Comparison of ENCODE assay signal across 8 cellular contexts in the genomic region with DNA sequence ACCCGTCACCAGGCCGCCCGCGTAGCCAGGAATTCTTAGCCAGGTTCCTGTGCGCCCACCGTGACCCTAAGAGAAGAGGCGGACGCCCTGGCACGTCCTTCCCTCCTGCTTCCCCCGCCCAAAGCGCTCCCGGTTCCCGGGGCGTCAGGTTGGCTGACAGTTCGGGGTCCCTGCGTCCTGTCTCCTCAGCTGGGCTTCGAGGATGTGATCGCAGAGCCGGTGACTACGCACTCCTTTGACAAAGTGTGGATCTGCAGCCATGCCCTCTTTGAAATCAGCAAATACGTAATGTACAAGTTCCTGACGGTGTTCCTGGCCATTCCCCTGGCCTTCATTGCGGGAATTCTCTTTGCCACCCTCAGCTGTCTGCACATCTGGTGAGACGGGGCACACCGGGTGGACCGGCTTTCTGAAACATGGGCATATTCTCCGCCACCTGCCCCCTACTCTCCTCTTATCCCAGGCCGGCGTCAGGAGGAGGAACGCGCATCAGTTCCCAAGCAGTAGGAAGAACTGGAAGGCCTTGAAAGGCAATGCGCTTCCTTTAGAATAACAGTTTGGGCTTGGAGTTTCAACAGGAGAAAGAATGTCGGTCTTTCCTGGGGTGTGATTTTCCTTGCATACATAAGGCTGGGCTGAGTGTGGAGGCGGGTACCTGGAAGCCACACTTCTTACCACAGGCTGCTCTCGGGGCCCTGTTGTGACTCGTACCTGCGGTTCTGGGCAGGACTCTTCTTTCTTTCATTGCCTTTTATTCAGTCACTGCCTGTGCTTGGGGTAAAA. TPM values are rescaled to one million over a fixed set of nuclear protein-coding genes. Genes with fewer than 3 reads are reported as not detected.
DNase-seq lines count a peak whose midpoint lies in the region; ATAC-seq and TF ChIP-seq lines count a peak whose summit lies in the region.

No MANE protein-coding gene starts in this region.

- no peaks in the 10 kb centered on the region for H3K79me2 ChIP-seq in trophoblast cell (ENCODE audit: control insufficient read depth, insufficient read depth, low read length, poor library complexity)

- H3K23ac ChIP-seq in trophoblast cell (ENCODE audit: low read length), result no peak overlapping the region

- H4K8ac ChIP-seq in trophoblast cell (ENCODE audit: low read depth, low read length), result peak overlapping the region; percentile 51

- peaks cover 10% of the 10 kb centered on the region for H3K4me1 Mint-ChIP-seq in activated naive CD4-positive, alpha-beta T cell treated with anti-CD3 and anti-CD28 coated beads for 36 hours (ENCODE audit: low read depth)

- peak overlapping the region; percentile 43 for H2BK120ac ChIP-seq in trophoblast cell (ENCODE audit: insufficient read depth, low read length, poor library complexity)

- no CpG with 5 or more reads among the region's 37 CpGs for WGBS in trophoblast cell (ENCODE audit: extremely low coverage, insufficient coverage, insufficient read length)

- peak; percentile 16 for DNase-seq in stimulated activated CD4-positive, alpha-beta T cell treated with anti-CD3 and anti-CD28 coated beads, Interleukin-12 subunit alpha, Interleukin-12 subunit beta, amount 100 ng/mL, for 4 hours
- no peak for DNase-seq in stimulated activated CD4-positive, alpha-beta T cell treated with anti-CD3 and anti-CD28 coated beads, Interleukin-2, amount 100 ng/mL, for 48 hours
- DNase-seq in HuH-7.5 (ENCODE audit: low spot score) (peak; percentile 11), cardiac muscle cell (ENCODE audit: low read depth in 1 of 2, low spot score in 1 of 2) (peak; percentile 26 to 57), trophoblast cell (peak; percentile 30 to 62), NCI-H1048 (lab: John Stamatoyannopoulos, UW) (no peak)
- peak; percentile 63 for DNase-seq in activated naive CD4-positive, alpha-beta T cell treated with anti-CD3 and anti-CD28 coated beads for 36 hours

- no peak overlapping the region for H3K27ac Mint-ChIP-seq in activated naive CD4-positive, alpha-beta T cell treated with anti-CD3 and anti-CD28 coated beads for 36 hours

- H3K4ac ChIP-seq in trophoblast cell (ENCODE audit: low read depth, low read length), result no peak overlapping the region

- H4K12ac ChIP-seq in trophoblast cell (ENCODE audit: low read depth, low read length), result no peak overlapping the region

- H3K27ac ChIP-seq in cardiac muscle cell (no peak overlapping the region), trophoblast cell (ENCODE audit: low read depth, low read length) (no peak overlapping the region)

- peak overlapping the region; percentile 6 for H3K9ac ChIP-seq in trophoblast cell (ENCODE audit: low read length)

- no peaks in the 10 kb centered on the region for H3K36me3 Mint-ChIP-seq in activated naive CD4-positive, alpha-beta T cell treated with anti-CD3 and anti-CD28 coated beads for 36 hours (ENCODE audit: low read depth)

- H2BK5ac ChIP-seq in trophoblast cell (ENCODE audit: low read depth, low read length, poor library complexity), result no peak overlapping the region

- H3K27me3 Mint-ChIP-seq in activated naive CD4-positive, alpha-beta T cell treated with anti-CD3 and anti-CD28 coated beads for 36 hours (ENCODE audit: low read depth), result peaks cover 44% of the 10 kb centered on the region

- H3K4me1 ChIP-seq in cardiac muscle cell (ENCODE audit: low read depth) (peaks cover 19% of the 10 kb centered on the region), trophoblast cell (ENCODE audit: control insufficient read depth in 1 of 2, insufficient read depth in 2 of 2, low read length in 2 of 2) (peaks cover 0 to 5% of the 10 kb centered on the region in 2 experiments)

- H3K4me3 ChIP-seq in cardiac muscle cell (peak overlapping the region; percentile 43), trophoblast cell (ENCODE audit: low read depth, low read length) (peak overlapping the region; percentile 84)

- peak overlapping the region; percentile 12 for H3K18ac ChIP-seq in trophoblast cell (ENCODE audit: low read length)

- CTCF ChIA-PET in activated naive CD4-positive, alpha-beta T cell treated with anti-CD3 and anti-CD28 coated beads for 36 hours (lab: Charles Lee), result no interaction called here

- H3K4me3 Mint-ChIP-seq in activated naive CD4-positive, alpha-beta T cell treated with anti-CD3 and anti-CD28 coated beads for 36 hours, result peak overlapping the region; percentile 55

- H3K27me3 ChIP-seq in cardiac muscle cell (no peaks in the 10 kb centered on the region), trophoblast cell (ENCODE audit: insufficient read depth, low read length) (no peaks in the 10 kb centered on the region)

- H3K14ac ChIP-seq in trophoblast cell (ENCODE audit: low read length), result peak overlapping the region; percentile 33

- TF ChIP-seq CTCF in cardiac muscle cell (IDR thresholded peaks at IDR 0.05; ENCODE audit: low read depth, low read length), result no peak

- H3K36me3 ChIP-seq in cardiac muscle cell, result no peaks in the 10 kb centered on the region
- no peaks in the 10 kb centered on the region for H3K36me3 ChIP-seq in trophoblast cell (ENCODE audit: control insufficient read depth in 1 of 2, insufficient read depth in 2 of 2, low read length in 2 of 2)

- peak overlapping the region; percentile 38 for H4K91ac ChIP-seq in trophoblast cell (ENCODE audit: low read depth, low read length)

- peaks cover 5% of the 10 kb centered on the region for H3K79me1 ChIP-seq in trophoblast cell (ENCODE audit: low read length)

- H2AK5ac ChIP-seq in trophoblast cell (ENCODE audit: low read length), result no peak overlapping the region

- no peaks in the 10 kb centered on the region for H3K9me3 Mint-ChIP-seq in activated naive CD4-positive, alpha-beta T cell treated with anti-CD3 and anti-CD28 coated beads for 36 hours

- peak overlapping the region; percentile 58 for H2AFZ ChIP-seq in trophoblast cell (ENCODE audit: insufficient read depth, low read length, poor library complexity)

- H2BK12ac ChIP-seq in trophoblast cell (ENCODE audit: low read length), result no peak overlapping the region

- H3K9me3 ChIP-seq in cardiac muscle cell (ENCODE audit: low read depth) (no peaks in the 10 kb centered on the region), trophoblast cell (ENCODE audit: insufficient read depth, low read depth, low read length) (no peaks in the 10 kb centered on the region)

- H3K4me2 ChIP-seq in trophoblast cell (ENCODE audit: low read length), result peak overlapping the region; percentile 80

- no peak for ATAC-seq in HG02970 (IDR thresholded peaks at IDR 0.05; ENCODE audit: low FRiP score, unreplicated experiment)

- intact Hi-C loops in activated naive CD4-positive, alpha-beta T cell treated with anti-CD3 and anti-CD28 coated beads for 36 hours (cut with micrococcal nuclease), result loop anchor here (1.0 kb wide), 1 partner anchor 25 kb away; a partner anchor contains a TSS

RNA-seq across cellular contexts. Expression of a gene that starts 0.7 kb away (rescaled TPM):
- total RNA-seq in activated naive CD4-positive, alpha-beta T cell treated with anti-CD3 and anti-CD28 coated beads for 36 hours, result not detected
- total RNA-seq in cardiac muscle cell, result 6.4 and 9.9 TPM in 2 replicates
- polyA plus RNA-seq in cardiac muscle cell, result 17.4 and 18.0 TPM in 2 replicates
- 8.4 and 8.5 TPM in 2 replicates for polyA plus RNA-seq in trophoblast cell (2013)

RNA-seq across cellular contexts. Expression of a gene that starts 24.6 kb away (rescaled TPM):
- under 1 TPM in 1 of 2 experiments, not detected in 1; 0.35 TPM for total RNA-seq in activated naive CD4-positive, alpha-beta T cell treated with anti-CD3 and anti-CD28 coated beads for 36 hours
- 0.69 and 3.5 TPM in 2 replicates for total RNA-seq in cardiac muscle cell
- 1.8 and 3.2 TPM in 2 replicates for polyA plus RNA-seq in cardiac muscle cell
- 24.4 and 26.2 TPM in 2 replicates for polyA plus RNA-seq in trophoblast cell (2013)

Comparison
In these comparisons a context has a peak if more than half of its experiments do, and no peak if none do; other contexts are left out.
1. DNase-seq: peak in stimulated activated CD4-positive, alpha-beta T cell treated with anti-CD3 and anti-CD28 coated beads, Interleukin-12 subunit alpha, Interleukin-12 subunit beta, amount 100 ng/mL, for 4 hours (single experiment), HuH-7.5 (single experiment), activated naive CD4-positive, alpha-beta T cell treated with anti-CD3 and anti-CD28 coated beads for 36 hours (single experiment), cardiac muscle cell (2 of 2) and trophoblast cell (2 of 2); none in stimulated activated CD4-positive, alpha-beta T cell treated with anti-CD3 and anti-CD28 coated beads, Interleukin-2, amount 100 ng/mL, for 48 hours (0 of 2) and NCI-H1048 (single experiment).